ENCODE assay signal across 23 cellular contexts in the genomic region with DNA sequence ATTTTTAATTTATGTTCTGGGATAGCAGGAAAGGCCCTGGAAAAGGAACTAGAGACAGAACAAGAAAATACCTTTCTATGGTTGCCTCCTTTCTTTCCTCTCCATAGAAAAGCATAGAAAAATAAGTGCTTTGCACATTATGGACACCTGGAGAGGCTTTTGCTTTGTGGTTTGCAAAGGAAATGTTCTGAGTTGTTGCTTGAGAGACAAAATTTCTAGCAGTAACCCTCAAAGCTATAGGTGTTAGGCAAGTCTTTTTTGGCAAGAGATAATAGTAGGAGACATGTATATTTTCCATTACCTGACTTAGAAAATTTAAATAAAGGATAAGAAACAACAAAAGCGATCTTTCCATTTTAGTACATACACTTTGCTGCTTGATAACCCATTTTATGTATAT.
"Had no signal": no experiment of that assay in that cellular context is flagged by ENCODE, and none has a peak within 500 bp of the region (broad histone marks: within the 10 kb centered on the region; RNA-seq: fewer than 3 reads in every experiment).

No MANE protein-coding gene starts in this region.

- H3K9me3 Mint-ChIP-seq: activated naive CD4-positive, alpha-beta T cell treated with anti-CD3 and anti-CD28 coated beads, Interleukin-2, amount 50 U/mL, for 72 hours; activated T-helper 17 cell treated with anti-CD3 and anti-CD28 coated beads, Interleukin-2, amount 50 U/mL, for 72 hours; endodermal cell; memory B cell; nephron progenitor cell; stimulated activated memory B cell treated with anti-CD40 and anti-IgM and Interleukin-4, amounts not matched to agents 10 μg/mL and 1 μg/mL and 100 μg/mL, for 72 hours had no signal

- H3K27me3 Mint-ChIP-seq: activated T-helper 17 cell treated with anti-CD3 and anti-CD28 coated beads, Interleukin-2, amount 50 U/mL, for 72 hours; memory B cell; stimulated activated memory B cell treated with anti-CD40 and anti-IgM and Interleukin-4, amounts not matched to agents 10 μg/mL and 1 μg/mL and 100 μg/mL, for 72 hours had no signal

- ATAC-seq: activated naive CD4-positive, alpha-beta T cell treated with anti-CD3 and anti-CD28 coated beads, Interleukin-2, amount 50 U/mL, for 72 hours; activated T-helper 17 cell treated with anti-CD3 and anti-CD28 coated beads, Interleukin-2, amount 50 U/mL, for 72 hours; gastrocnemius medialis; left cardiac atrium; right cardiac atrium; stimulated activated memory B cell treated with anti-CD40 and anti-IgM and Interleukin-4, amounts not matched to agents 10 μg/mL and 1 μg/mL and 100 μg/mL, for 72 hours had no signal

- H3K36me3 Mint-ChIP-seq: activated naive CD4-positive, alpha-beta T cell treated with anti-CD3 and anti-CD28 coated beads, Interleukin-2, amount 50 U/mL, for 72 hours; memory B cell; stimulated activated memory B cell treated with anti-CD40 and anti-IgM and Interleukin-4, amounts not matched to agents 10 μg/mL and 1 μg/mL and 100 μg/mL, for 72 hours had no signal

- H3K4me1 Mint-ChIP-seq: endodermal cell; memory B cell; stimulated activated memory B cell treated with anti-CD40 and anti-IgM and Interleukin-4, amounts not matched to agents 10 μg/mL and 1 μg/mL and 100 μg/mL, for 72 hours had no signal

- H3K36me3 ChIP-seq: breast epithelium, colonic mucosa, esophagus squamous epithelium, gastrocnemius medialis, pancreas, stomach, suprapubic skin, tibial nerve had no signal

- DNase-seq: activated CD4-positive, alpha-beta T cell treated with anti-CD3 and anti-CD28 coated beads for 4 hours; activated CD4-positive, alpha-beta T cell treated with anti-CD3 and anti-CD28 coated beads, Interleukin-2, amount 50 U/mL, for 48 hours; activated CD4-positive, CD25-positive, alpha-beta regulatory T cell; amniotic stem cell; colonic mucosa; endodermal cell; esophagus squamous epithelium; gastrocnemius medialis; left cardiac atrium; nephron progenitor cell; pancreas; right cardiac atrium; stimulated activated CD4-positive, alpha-beta T cell treated with anti-CD3 and anti-CD28 coated beads, Interleukin-1b, Interleukin-23, amount 100 ng/mL, for 48 hours; stomach; T-helper 1 cell; T-helper 9 cell had no signal

- H3K9me3 ChIP-seq: breast epithelium, colonic mucosa, esophagus squamous epithelium, gastrocnemius medialis, pancreas, stomach, suprapubic skin, tibial nerve had no signal

- H3K27ac Mint-ChIP-seq: activated naive CD4-positive, alpha-beta T cell treated with anti-CD3 and anti-CD28 coated beads, Interleukin-2, amount 50 U/mL, for 72 hours; activated T-helper 17 cell treated with anti-CD3 and anti-CD28 coated beads, Interleukin-2, amount 50 U/mL, for 72 hours; endodermal cell; memory B cell; nephron progenitor cell; stimulated activated memory B cell treated with anti-CD40 and anti-IgM and Interleukin-4, amounts not matched to agents 10 μg/mL and 1 μg/mL and 100 μg/mL, for 72 hours had no signal

- H3K4me3 Mint-ChIP-seq: activated T-helper 17 cell treated with anti-CD3 and anti-CD28 coated beads, Interleukin-2, amount 50 U/mL, for 72 hours; endodermal cell; memory B cell; nephron progenitor cell; stimulated activated memory B cell treated with anti-CD40 and anti-IgM and Interleukin-4, amounts not matched to agents 10 μg/mL and 1 μg/mL and 100 μg/mL, for 72 hours had no signal

- H3K27ac ChIP-seq: breast epithelium, colonic mucosa, esophagus squamous epithelium, gastrocnemius medialis, pancreas, suprapubic skin, tibial nerve had no signal
